In the genomic region with DNA sequence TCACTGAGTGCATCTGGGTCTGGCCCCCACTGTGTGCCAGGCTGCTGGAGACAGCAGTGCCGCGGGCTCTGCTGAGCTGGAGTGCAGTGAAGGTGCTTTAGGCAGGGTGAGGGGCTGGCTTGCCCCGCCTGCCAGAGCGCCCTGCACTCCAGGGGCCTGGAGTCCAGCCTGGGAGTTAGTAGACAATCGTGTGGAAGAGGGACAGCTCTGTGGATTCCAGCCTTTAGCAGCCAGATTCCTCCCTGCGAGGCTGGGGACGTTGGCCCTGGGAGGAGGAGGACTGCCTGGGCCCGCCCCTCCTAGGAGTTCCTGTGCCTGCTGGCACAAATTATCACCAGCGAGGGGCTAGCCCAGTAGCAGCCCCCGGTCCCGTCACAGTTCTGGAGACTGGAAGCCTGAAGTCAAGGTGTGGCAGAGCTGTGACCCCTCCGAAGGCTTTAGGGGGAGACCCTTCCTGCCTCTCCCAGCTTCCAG, we compare ENCODE assay signal across 21 cellular contexts. TPM values are rescaled to one million over a fixed set of nuclear protein-coding genes. Genes with fewer than 3 reads are reported as not detected.
DNase-seq lines count a peak whose midpoint lies in the region; ATAC-seq and TF ChIP-seq lines count a peak whose summit lies in the region.
"Had no signal": no experiment of that assay in that cellular context is flagged by ENCODE, and none has a peak within 500 bp of the region (broad histone marks: within the 10 kb centered on the region; RNA-seq: fewer than 3 reads in every experiment).

No MANE protein-coding gene starts in this region.

- no peaks in the 10 kb centered on the region for H3K36me3 ChIP-seq in BE2C

- H3K4me3 Mint-ChIP-seq in activated CD8-positive, alpha-beta T cell treated with anti-CD3 and anti-CD28 coated beads, Interleukin-2, amount 10 ng/mL, durations not matched to agents 7 days and 5 days: no peak overlapping the region
- H3K4me3 Mint-ChIP-seq: activated CD8-positive, alpha-beta T cell treated with anti-CD3 and anti-CD28 coated beads for 36 hours; CD4-positive, alpha-beta T cell; HFFc6; stimulated activated naive B cell treated with anti-CD40 and anti-IgM and Interleukin-4, amounts not matched to agents 10 μg/mL and 1 μg/mL and 100 μg/mL, for 72 hours had no signal

- H3K9me3 Mint-ChIP-seq in activated CD8-positive, alpha-beta T cell treated with anti-CD3 and anti-CD28 coated beads, Interleukin-2, amount 10 ng/mL, durations not matched to agents 7 days and 5 days (ENCODE audit: insufficient read depth): no peaks in the 10 kb centered on the region
- H3K9me3 Mint-ChIP-seq: CD4-positive, alpha-beta T cell had no signal

- H3K27me3 Mint-ChIP-seq in activated CD8-positive, alpha-beta T cell treated with anti-CD3 and anti-CD28 coated beads, Interleukin-2, amount 10 ng/mL, durations not matched to agents 7 days and 5 days (ENCODE audit: low read depth): peaks cover 64% of the 10 kb centered on the region
- H3K27me3 Mint-ChIP-seq: CD4-positive, alpha-beta T cell; stimulated activated naive B cell treated with anti-CD40 and anti-IgM and Interleukin-4, amounts not matched to agents 10 μg/mL and 1 μg/mL and 100 μg/mL, for 72 hours had no signal

- peaks cover 13% of the 10 kb centered on the region for H3K4me1 ChIP-seq in BE2C

- no peaks in the 10 kb centered on the region for H3K9me3 ChIP-seq in BE2C

- POLR2A ChIA-PET in activated CD8-positive, alpha-beta T cell treated with anti-CD3 and anti-CD28 coated beads, Interleukin-2, amount 10 ng/mL, durations not matched to agents 7 days and 5 days (lab: Charles Lee): no interaction called here

- no peak for TF ChIP-seq CTCF in BE2C (IDR thresholded peaks at IDR 0.05; ENCODE audit: low read depth, low read length)

- peak overlapping the region; percentile 69 for H3K27ac ChIP-seq in cingulate gyrus (ENCODE audit: low read depth, low read length)

- H3K36me3 Mint-ChIP-seq in activated CD8-positive, alpha-beta T cell treated with anti-CD3 and anti-CD28 coated beads, Interleukin-2, amount 10 ng/mL, durations not matched to agents 7 days and 5 days (ENCODE audit: low read depth): no peaks in the 10 kb centered on the region
- H3K36me3 Mint-ChIP-seq: stimulated activated naive B cell treated with anti-CD40 and anti-IgM and Interleukin-4, amounts not matched to agents 10 μg/mL and 1 μg/mL and 100 μg/mL, for 72 hours had no signal

- CTCF ChIA-PET in activated CD8-positive, alpha-beta T cell treated with anti-CD3 and anti-CD28 coated beads, Interleukin-2, amount 10 ng/mL, durations not matched to agents 7 days and 5 days (lab: Charles Lee): no interaction called here

- no peaks in the 10 kb centered on the region for H3K27me3 ChIP-seq in BE2C

- H3K27ac Mint-ChIP-seq in activated CD8-positive, alpha-beta T cell treated with anti-CD3 and anti-CD28 coated beads, Interleukin-2, amount 10 ng/mL, durations not matched to agents 7 days and 5 days: no peak overlapping the region
- H3K27ac Mint-ChIP-seq: activated CD8-positive, alpha-beta T cell treated with anti-CD3 and anti-CD28 coated beads for 36 hours; activated naive CD4-positive, alpha-beta T cell treated with anti-CD3 and anti-CD28 coated beads, Interleukin-2, amount 50 U/mL, for 72 hours; HFFc6 had no signal

- no peak overlapping the region for H3K4me3 ChIP-seq in BE2C (ENCODE audit: low read depth, low read length)

- ATAC-seq in activated CD8-positive, alpha-beta T cell treated with anti-CD3 and anti-CD28 coated beads, Interleukin-2, amount 10 ng/mL, durations not matched to agents 7 days and 5 days: no peak
- ATAC-seq in GM19397 (IDR thresholded peaks at IDR 0.05; ENCODE audit: unreplicated experiment): no peak
- ATAC-seq in GM19463 (IDR thresholded peaks at IDR 0.05; ENCODE audit: unreplicated experiment): no peak
- ATAC-seq: activated CD4-positive, CD25-positive, alpha-beta regulatory T cell treated with anti-CD3 and anti-CD28 coated beads, Interleukin-2, amount 50 U/mL, for 24 hours; activated CD8-positive, alpha-beta T cell treated with anti-CD3 and anti-CD28 coated beads for 36 hours; activated naive CD4-positive, alpha-beta T cell treated with anti-CD3 and anti-CD28 coated beads, Interleukin-2, amount 50 U/mL, for 72 hours; stimulated activated naive B cell treated with anti-CD40 and anti-IgM and Interleukin-4, amounts not matched to agents 10 μg/mL and 1 μg/mL and 100 μg/mL, for 72 hours had no signal

- H3K4me1 Mint-ChIP-seq in activated CD8-positive, alpha-beta T cell treated with anti-CD3 and anti-CD28 coated beads, Interleukin-2, amount 10 ng/mL, durations not matched to agents 7 days and 5 days (ENCODE audit: low read depth): peaks cover 53% of the 10 kb centered on the region

- peak; percentile 46 for DNase-seq in BE2C
- peak; percentile 45 for DNase-seq in ELF-1 (ENCODE audit: low read depth, low spot score)
- DNase-seq in medulla oblongata (ENCODE audit: extremely low spot score): peak; percentile 34
- DNase-seq in activated CD8-positive, alpha-beta T cell treated with anti-CD3 and anti-CD28 coated beads, Interleukin-2, amount 10 ng/mL, durations not matched to agents 7 days and 5 days: no peak
- DNase-seq in T-helper 2 cell: no peak
- DNase-seq: activated CD8-positive, alpha-beta T cell treated with anti-CD3 and anti-CD28 coated beads for 36 hours; CD4-positive, alpha-beta T cell; DMS153; GDM1; HFFc6; KBM-7; kidney glomerular epithelial cell; NCI-H2227 treated with DMSO at 0.1 percent for 48 hours; NCI-H748 treated with DMSO at 0.1 percent for 48 hours; nephron progenitor cell; stimulated activated naive B cell treated with anti-CD40 and anti-IgM and Interleukin-4, amounts not matched to agents 10 μg/mL and 1 μg/mL and 100 μg/mL, for 72 hours had no signal

RNA-seq across cellular contexts. Expression of gene RGS12, which starts 7.4 kb away (rescaled TPM):
- 11.6 TPM for polyA plus RNA-seq in BE2C (2012; ENCODE audit: insufficient read depth, insufficient read length, low read depth)
- 1 to 10 TPM; 4.7 to 8.3 TPM for total RNA-seq in activated CD8-positive, alpha-beta T cell treated with anti-CD3 and anti-CD28 coated beads, Interleukin-2, amount 10 ng/mL, durations not matched to agents 7 days and 5 days

RNA-seq across cellular contexts. Expression of gene MSANTD1, which starts 51.3 kb away (rescaled TPM):
- polyA plus RNA-seq in BE2C (2012; ENCODE audit: insufficient read depth, insufficient read length, low read depth): 0.19 TPM
- total RNA-seq in activated CD8-positive, alpha-beta T cell treated with anti-CD3 and anti-CD28 coated beads, Interleukin-2, amount 10 ng/mL, durations not matched to agents 7 days and 5 days: 1 to 10 TPM in 1 of 2 experiments, under 1 TPM in 1; 0.83 to 1.0 TPM

Comparison
In these comparisons a context has a peak if more than half of its experiments do, and no peak if none do; other contexts are left out.
1. DNase-seq: peak in BE2C (single experiment), ELF-1 (single experiment) and medulla oblongata (single experiment); none in activated CD8-positive, alpha-beta T cell treated with anti-CD3 and anti-CD28 coated beads, Interleukin-2, amount 10 ng/mL, durations not matched to agents 7 days and 5 days (single experiment) and T-helper 2 cell (0 of 5).